Comparison of ENCODE assay signal across 16 cellular contexts in genomic region chr2:12010059-12010458, GRCh38.
DNase-seq lines count a peak whose midpoint lies in the region; ATAC-seq, FAIRE-seq and TF ChIP-seq lines count a peak whose summit lies in the region.
"Had no signal": no experiment of that assay in that cellular context is flagged by ENCODE, and none has a peak within 500 bp of the region (broad histone marks: within the 10 kb centered on the region; RNA-seq: fewer than 3 reads in every experiment).

No MANE protein-coding gene starts in this region.

- DNase-seq in HepG2 (ENCODE audit: low spot score) = no peak
- no peak for DNase-seq in stimulated activated naive B cell treated with anti-CD40 and anti-IgM and Interleukin-4, amounts not matched to agents 10 μg/mL and 1 μg/mL and 100 μg/mL, for 72 hours
- no peak for DNase-seq in NCI-H345 treated with DMSO at 0.1 percent for 48 hours (lab: John Stamatoyannopoulos, UW; ENCODE audit: unreplicated experiment)
- no peak for DNase-seq in GF-D8 (lab: John Stamatoyannopoulos, UW)
- no peak for DNase-seq in stimulated activated CD4-positive, alpha-beta T cell treated with anti-CD3 and anti-CD28 coated beads, Interleukin-12 subunit alpha, Interleukin-12 subunit beta, amount 100 ng/mL, for 4 hours
- DNase-seq: BE2C; Caco-2; CD4-positive, alpha-beta T cell; H9; KG1 had no signal

- no peaks in the 10 kb centered on the region for H3K36me3 Mint-ChIP-seq in stimulated activated naive B cell treated with anti-CD40 and anti-IgM and Interleukin-4, amounts not matched to agents 10 μg/mL and 1 μg/mL and 100 μg/mL, for 72 hours

- FAIRE-seq in HepG2 (lab: Jason Lieb, UNC) = no peak
- FAIRE-seq: D721Med, G401.6, H1 had no signal

- CTCF ChIA-PET in HEK293 (lab: Yijun Ruan, JAX) (interaction anchor here (0.9 kb wide), 1 partner anchor 44 kb away, joined by 3 read pairs; no protein-coding TSS in a partner anchor), HepG2 (lab: Yijun Ruan, JAX; ENCODE audit: low intra/inter-chr PET ratio, low total read pairs) (no interaction called here)

- no TSS peak for BruUV-seq in HepG2 (replicated peaks; lab: Mats Ljungman, UMichigan)

- H3K9me2 ChIP-seq in SU-DHL-6 (replicated peaks; ENCODE audit: insufficient read depth, low read length) = no peaks in the 10 kb centered on the region

- H3K27ac Mint-ChIP-seq in stimulated activated naive B cell treated with anti-CD40 and anti-IgM and Interleukin-4, amounts not matched to agents 10 μg/mL and 1 μg/mL and 100 μg/mL, for 72 hours = peak overlapping the region; percentile 28
- H3K27ac Mint-ChIP-seq: CD4-positive, alpha-beta T cell had no signal

- TF ChIP-seq POLR2A in HepG2 (IDR thresholded peaks at IDR 0.05; ENCODE audit: insufficient read depth in 1 of 2, low read depth in 2 of 2, low read length in 2 of 2) = no peak

- peaks cover 73% of the 10 kb centered on the region for H3F3A ChIP-seq in SU-DHL-6 (ENCODE audit: insufficient read depth)

- TF ChIP-seq EP300 in HepG2 (IDR thresholded peaks at IDR 0.05; ENCODE audit: low read depth in 2 of 2, low read length in 2 of 2) (no peak), HepG2 (CRISPR knock-in tag; IDR thresholded peaks at IDR 0.05; ENCODE audit: borderline replicate concordance) (no peak)

- ATAC-seq in HepG2 = no peak
- ATAC-seq in stimulated activated naive B cell treated with anti-CD40 and anti-IgM and Interleukin-4, amounts not matched to agents 10 μg/mL and 1 μg/mL and 100 μg/mL, for 72 hours (replicated peaks) = no peak

- H3K4me3 Mint-ChIP-seq in stimulated activated naive B cell treated with anti-CD40 and anti-IgM and Interleukin-4, amounts not matched to agents 10 μg/mL and 1 μg/mL and 100 μg/mL, for 72 hours = no peak overlapping the region
- H3K4me3 Mint-ChIP-seq: CD4-positive, alpha-beta T cell; H9 had no signal

- H3K79me2 ChIP-seq in SU-DHL-6 (ENCODE audit: insufficient read depth, low read length) (peaks cover 11% of the 10 kb centered on the region; the same call in 1 of the 2 replicates), HepG2 (ENCODE audit: insufficient read depth, low read length) (no peaks in the 10 kb centered on the region)

- H3K27me3 Mint-ChIP-seq in stimulated activated naive B cell treated with anti-CD40 and anti-IgM and Interleukin-4, amounts not matched to agents 10 μg/mL and 1 μg/mL and 100 μg/mL, for 72 hours = peaks cover 0 to 4% of the 10 kb centered on the region in 2 donors
- H3K27me3 Mint-ChIP-seq: CD4-positive, alpha-beta T cell had no signal

- no peaks in the 10 kb centered on the region for H3K9me3 ChIP-seq in HEK293 (ENCODE audit: control insufficient read depth, insufficient read depth, low read depth, low read length)
- no peaks in the 10 kb centered on the region for H3K9me3 ChIP-seq in SU-DHL-6 (ENCODE audit: insufficient read depth, low read length)
- H3K9me3 ChIP-seq in HepG2 (ENCODE audit: low read length) = no peaks in the 10 kb centered on the region
- H3K9me3 ChIP-seq: BE2C, Caco-2 had no signal

- H3K4me1 ChIP-seq in HEK293 (ENCODE audit: control insufficient read depth, insufficient read depth, low read length) = peaks cover 14% of the 10 kb centered on the region
- H3K4me1 ChIP-seq in HepG2 (ENCODE audit: insufficient read depth, low read length) = peaks cover 12% of the 10 kb centered on the region
- H3K4me1 ChIP-seq: BE2C had no signal

- no peaks in the 10 kb centered on the region for H3K36me3 ChIP-seq in HEK293 (ENCODE audit: control insufficient read depth in 2 of 2, insufficient read depth in 1 of 2, low read length in 2 of 2)
- no peaks in the 10 kb centered on the region for H3K36me3 ChIP-seq in SU-DHL-6 (ENCODE audit: low read length)
- no peaks in the 10 kb centered on the region for H3K36me3 ChIP-seq in HepG2 (replicated peaks in 1 of 2; ENCODE audit: control insufficient read depth in 1 of 2, insufficient read depth in 2 of 2, low read length in 2 of 2)
- H3K36me3 ChIP-seq: BE2C had no signal

- TF ChIP-seq RAD21 in HepG2 (CRISPR knock-in tag; IDR thresholded peaks at IDR 0.05) = no peak

- in situ Hi-C loops in HepG2 (cut with HindIII; ENCODE audit: extremely low pct_ligation_motif_present, low pct_unique_long_range_greater_than_20kb) = no loop called here

- H3K27me3 ChIP-seq in SU-DHL-6 (ENCODE audit: low read length) (no peaks in the 10 kb centered on the region), HepG2 (ENCODE audit: control insufficient read depth in 1 of 2, insufficient read depth in 2 of 2, low read length in 2 of 2) (peaks cover 0 to 3% of the 10 kb centered on the region in 2 experiments; a peak in 2 of 5 replicates)
- H3K27me3 ChIP-seq: BE2C had no signal

- POLR2A ChIA-PET in HEK293 (lab: Yijun Ruan, JAX) = no interaction called here
- POLR2A ChIA-PET in HepG2 (lab: Yijun Ruan, JAX) = no interaction called here

- H3K4me1 Mint-ChIP-seq in stimulated activated naive B cell treated with anti-CD40 and anti-IgM and Interleukin-4, amounts not matched to agents 10 μg/mL and 1 μg/mL and 100 μg/mL, for 72 hours = peaks cover 40 to 83% of the 10 kb centered on the region in 2 donors

- no peak for TF ChIP-seq CTCF in HEK293 (tag by site-specific recombination; IDR thresholded peaks at IDR 0.05)
- TF ChIP-seq CTCF in SU-DHL-6 (IDR thresholded peaks at IDR 0.05; ENCODE audit: insufficient read depth, low read length, poor library complexity, severe bottlenecking) = no peak
- no peak for TF ChIP-seq CTCF in HepG2 (CRISPR knock-in tag; IDR thresholded peaks at IDR 0.05)

- H3K4me2 ChIP-seq in SU-DHL-6 (ENCODE audit: low read depth, low read length, poor library complexity, severe bottlenecking) (peak overlapping the region; percentile 98), HepG2 (ENCODE audit: low read depth, low read length) (no peak overlapping the region)

- H3K9me3 Mint-ChIP-seq in stimulated activated naive B cell treated with anti-CD40 and anti-IgM and Interleukin-4, amounts not matched to agents 10 μg/mL and 1 μg/mL and 100 μg/mL, for 72 hours = no peaks in the 10 kb centered on the region
- H3K9me3 Mint-ChIP-seq: CD4-positive, alpha-beta T cell; H9 had no signal

- H3K4me3 ChIP-seq in HEK293 (ENCODE audit: low read depth, low read length) (no peak overlapping the region), SU-DHL-6 (ENCODE audit: insufficient read depth, low read length, poor library complexity, severe bottlenecking) (peak overlapping the region; percentile 43), HepG2 (replicated peaks in 1 of 3; ENCODE audit: insufficient read depth in 1 of 3, low read depth in 2 of 3, low read length in 3 of 3) (no peak overlapping the region)

- H3K27ac ChIP-seq in HEK293 (ENCODE audit: extremely low read depth, low read depth, low read length) = no peak overlapping the region
- peak overlapping the region; percentile 97 for H3K27ac ChIP-seq in SU-DHL-6 (ENCODE audit: low read depth, low read length)
- no peak overlapping the region for H3K27ac ChIP-seq in HepG2 (ENCODE audit: extremely low read length, insufficient read depth, low read length)
- H3K27ac ChIP-seq: C4-2B had no signal

- H2AFZ ChIP-seq in SU-DHL-6 (ENCODE audit: low read depth, low read length, severe bottlenecking) (no peak overlapping the region), HepG2 (ENCODE audit: low read length) (no peak overlapping the region)

- H4K20me1 ChIP-seq in SU-DHL-6 (ENCODE audit: low read depth, low read length) = no peaks in the 10 kb centered on the region
- no peaks in the 10 kb centered on the region for H4K20me1 ChIP-seq in HepG2 (ENCODE audit: insufficient read depth, low read length)

- WGBS in HepG2 (ENCODE audit: low lambda C conversion rate) = 18% methylated on average over 1 of the region's 1 CpG

- H3K9ac ChIP-seq in SU-DHL-6 (ENCODE audit: low read length) = peak overlapping the region; percentile 67
- H3K9ac ChIP-seq in HepG2 (ENCODE audit: insufficient read depth, low read depth, low read length) = no peak overlapping the region

- intact Hi-C loops in HepG2 (cut with micrococcal nuclease; ENCODE audit: unreplicated experiment) = no loop called here

TF ChIP-seq in HEK293, 187 proteins besides CTCF, POLR2A, EP300 and RAD21:
- TF ChIP-seq ZBTB17 (tag by site-specific recombination; IDR thresholded peaks at IDR 0.05) = no peak
- peak; percentile 63; the same call in 1 of the 2 replicates for TF ChIP-seq ATF2 (tag by site-specific recombination; IDR thresholded peaks at IDR 0.05; ENCODE audit: low read depth)

TF ChIP-seq in HepG2, 621 proteins besides CTCF, POLR2A, EP300 and RAD21 (continues in another document):
- TF ChIP-seq ATF7 (IDR thresholded peaks at IDR 0.05) = peak; percentile 84
- TF ChIP-seq ATF7 (CRISPR knock-in tag; IDR thresholded peaks at IDR 0.05) = no peak
- no peak for TF ChIP-seq NFAT5 (CRISPR knock-in tag; IDR thresholded peaks at IDR 0.05)

Comparison
In these comparisons a context has a peak if more than half of its experiments do, and no peak if none do; other contexts are left out.
1. Of the 63 proteins assayed by ChIP-seq in both HepG2 and HEK293: peak only in HepG2: none; only in HEK293: ATF2; in both: none; in neither: 62.